In the genomic region with DNA sequence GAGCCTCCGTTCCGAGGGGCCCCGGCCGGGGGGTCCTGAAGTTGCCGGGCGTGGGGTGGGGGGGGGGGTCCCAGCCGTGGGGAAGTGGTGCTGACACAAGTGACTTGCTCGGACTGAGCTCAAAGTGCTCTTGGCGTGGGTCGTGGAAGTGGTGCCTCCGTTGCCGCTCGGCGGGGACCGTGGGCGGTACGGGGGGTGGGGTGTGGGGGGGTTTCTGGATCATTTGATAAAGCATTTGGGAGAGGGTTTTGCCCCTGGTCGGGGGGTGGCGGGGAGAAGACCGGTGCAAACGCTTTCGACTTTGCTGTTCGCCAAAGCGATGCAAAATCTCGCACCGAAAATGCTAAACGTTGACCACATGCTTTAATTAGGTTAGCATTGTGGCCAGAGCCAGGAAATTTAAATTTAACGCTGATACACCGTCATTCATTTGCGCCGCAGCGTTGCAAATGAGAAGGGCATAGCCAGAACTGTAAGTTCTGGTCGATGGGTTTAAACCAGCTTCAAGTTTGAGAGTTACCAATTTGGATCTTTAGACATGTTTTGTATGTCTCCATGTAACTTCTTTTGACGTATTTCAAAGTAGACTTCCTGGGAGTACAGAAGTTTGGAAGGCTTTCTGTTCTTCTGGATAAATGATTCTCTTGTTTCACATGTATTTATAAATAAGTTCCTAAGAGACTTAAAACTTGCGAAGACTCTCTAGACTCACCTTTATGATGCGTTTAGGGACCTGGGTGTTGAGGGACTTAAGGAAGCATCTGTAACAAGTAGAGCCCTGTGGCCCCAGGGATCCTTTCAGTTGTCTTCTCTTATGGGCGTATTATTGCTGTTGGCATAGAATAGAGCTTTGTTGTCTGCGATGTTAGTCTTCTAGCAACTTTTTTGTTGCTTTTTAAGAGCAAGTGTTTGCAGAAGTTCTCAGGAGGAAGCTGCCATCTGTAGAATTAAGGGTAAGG, we compare ENCODE assay signal across 8 cellular contexts. TPM values are rescaled to one million over a fixed set of nuclear protein-coding genes. Genes with fewer than 3 reads are reported as not detected.
DNase-seq lines count a peak whose midpoint lies in the region; ATAC-seq and TF ChIP-seq lines count a peak whose summit lies in the region.

No MANE protein-coding gene starts in this region.

- peak overlapping the region; percentile 87 for H3K56ac ChIP-seq in mesendoderm (ENCODE audit: low read length)

- peak overlapping the region; percentile 88 for H2BK120ac ChIP-seq in mesendoderm (ENCODE audit: low read depth, low read length)

- H4K8ac ChIP-seq in mesendoderm (ENCODE audit: low read depth, low read length), result no peak overlapping the region

- peaks cover 8% of the 10 kb centered on the region for H3K4me1 ChIP-seq in mesendoderm (ENCODE audit: control insufficient read depth, low read depth, low read length)

- DNase-seq in Caki2 (ENCODE audit: low read depth) (peak; percentile 45), HFF-Myc (ENCODE audit: extremely low read depth, low read depth) (no peak), T-helper 2 cell (peak in 3 of 5 experiments; percentile 4 to 30 (median 6)), dedifferentiated amniotic fluid mesenchymal stem cell (ENCODE audit: extremely low spot score) (peak; percentile 57), mesendoderm (peak; percentile 48), superior temporal gyrus (ENCODE audit: extremely low spot score) (peak; percentile 36), T-helper 9 cell (no peak)

- H3K4me3 ChIP-seq in HFF-Myc (replicated peaks; ENCODE audit: low read depth, low read length) (peak overlapping the region; percentile 70), mesendoderm (ENCODE audit: low read length) (peak overlapping the region; percentile 76)

- TF ChIP-seq CTCF in HFF-Myc (IDR thresholded peaks at IDR 0.05; ENCODE audit: low read depth, low read length, missing control alignments), result no peak

- H3K79me2 ChIP-seq in mesendoderm (ENCODE audit: control insufficient read depth, insufficient read depth, low read length), result peaks cover 60% of the 10 kb centered on the region

- in situ Hi-C loops in Caki2 (cut with HindIII; ENCODE audit: low pct_unique_long_range_greater_than_20kb, low sequenced_read_pairs), result no loop called here

- H3K9ac ChIP-seq in mesendoderm (ENCODE audit: low read length), result peak overlapping the region; percentile 60

- H3K36me3 ChIP-seq in mesendoderm (ENCODE audit: control insufficient read depth, insufficient read depth, low read length), result no peaks in the 10 kb centered on the region

- peaks cover 2% of the 10 kb centered on the region for H3K27me3 ChIP-seq in mesendoderm (ENCODE audit: insufficient read depth, low read length, poor library complexity)

- peak overlapping the region; percentile 99 for H3K18ac ChIP-seq in mesendoderm (ENCODE audit: low read length)

- WGBS in mesendoderm (ENCODE audit: extremely low coverage, insufficient coverage, low lambda C conversion rate), result no CpG with 5 or more reads among the region's 38 CpGs

- H2AK5ac ChIP-seq in mesendoderm (ENCODE audit: low read length), result no peak overlapping the region

- no peak for ATAC-seq in GM19023 (IDR thresholded peaks at IDR 0.05; ENCODE audit: unreplicated experiment)

- peak overlapping the region; percentile 26 for H3K4me2 ChIP-seq in mesendoderm (ENCODE audit: low read length)

- H3K4ac ChIP-seq in mesendoderm (ENCODE audit: low read depth, low read length), result peak overlapping the region; percentile 99

- H3K79me1 ChIP-seq in mesendoderm (ENCODE audit: low read length), result peaks cover 5% of the 10 kb centered on the region

- no peak overlapping the region for H2BK5ac ChIP-seq in mesendoderm (ENCODE audit: low read length)

- no peak overlapping the region for H4K5ac ChIP-seq in mesendoderm (ENCODE audit: low read length)

- H3K23ac ChIP-seq in mesendoderm (ENCODE audit: low read length), result no peak overlapping the region

- H3K27ac ChIP-seq in mesendoderm (ENCODE audit: low read depth, low read length), result no peak overlapping the region

- H2BK15ac ChIP-seq in mesendoderm (replicated peaks; ENCODE audit: low read depth), result no peak overlapping the region

RNA-seq across cellular contexts. Expression of a gene that starts 1.0 kb away (rescaled TPM):
- total RNA-seq in Caki2 (2014; rRNA removed; shearing (Covaris generic); ENCODE audit: low replicate concordance), result 33.0 and 74.2 TPM in 2 replicates
- 72.2 TPM for polyA plus RNA-seq in mesendoderm (2013, experiment 1 of 2)
- 80.5 TPM for polyA plus RNA-seq in mesendoderm (2013, experiment 2 of 2)

Comparison
In these comparisons a context has a peak if more than half of its experiments do, and no peak if none do; other contexts are left out.
1. DNase-seq: peak in Caki2 (single experiment), T-helper 2 cell (3 of 5), dedifferentiated amniotic fluid mesenchymal stem cell (single experiment), mesendoderm (single experiment) and superior temporal gyrus (single experiment); none in HFF-Myc (single experiment) and T-helper 9 cell (single experiment).